In the genomic region with DNA sequence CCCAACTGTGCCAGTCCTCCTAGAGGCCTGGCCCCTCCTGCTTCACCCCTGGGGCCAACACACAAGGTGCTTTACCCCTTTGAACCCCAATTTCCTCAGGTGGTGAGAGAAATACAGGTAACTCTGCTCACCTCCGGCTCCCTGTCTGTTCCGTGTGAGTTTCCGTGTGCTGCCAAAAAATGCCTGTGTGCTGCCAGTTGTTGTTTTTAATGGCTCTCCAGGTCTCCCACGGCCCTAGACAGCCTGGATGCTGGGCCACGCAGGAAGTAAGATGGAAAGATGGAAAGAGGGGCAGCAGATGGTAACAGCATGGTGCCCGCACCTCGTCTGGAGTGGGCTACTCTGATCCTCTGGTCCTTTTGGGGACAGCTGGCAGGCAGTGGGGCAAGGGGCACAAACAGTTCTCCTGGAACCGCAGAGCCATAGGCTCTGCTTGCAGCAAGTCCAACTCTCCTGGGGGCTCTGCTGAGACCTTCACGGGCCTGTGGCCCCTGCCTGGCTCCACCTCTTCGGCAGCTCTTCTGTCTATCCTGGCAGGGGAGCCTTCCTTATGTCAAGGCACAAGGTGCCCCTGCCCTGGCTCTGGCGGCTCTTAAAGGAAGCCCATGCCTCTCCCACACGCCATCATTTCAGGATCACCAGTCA, we compare ENCODE assay signal across 22 cellular contexts. TPM values are rescaled to one million over a fixed set of nuclear protein-coding genes. Genes with fewer than 3 reads are reported as not detected.
DNase-seq lines count a peak whose midpoint lies in the region; ATAC-seq, FAIRE-seq and TF ChIP-seq lines count a peak whose summit lies in the region.
"Had no signal": no experiment of that assay in that cellular context is flagged by ENCODE, and none has a peak within 500 bp of the region (broad histone marks: within the 10 kb centered on the region; RNA-seq: fewer than 3 reads in every experiment).

No MANE protein-coding gene starts in this region.

- no peak for ATAC-seq in stimulated activated effector memory CD8-positive, alpha-beta T cell treated with anti-CD3 and anti-CD28 coated beads, Interleukin-12 subunit alpha, Interleukin-12 subunit beta, amount 100 ng/mL, for 72 hours
- ATAC-seq in GM21515 (IDR thresholded peaks at IDR 0.05; ENCODE audit: unreplicated experiment) (no peak), GM18498 (IDR thresholded peaks at IDR 0.05; ENCODE audit: unreplicated experiment) (no peak)
- ATAC-seq: CD8-positive, alpha-beta T cell had no signal

- H3K4me1 Mint-ChIP-seq in stimulated activated effector memory CD8-positive, alpha-beta T cell treated with anti-CD3 and anti-CD28 coated beads, Interleukin-12 subunit alpha, Interleukin-12 subunit beta, amount 100 ng/mL, for 72 hours: no peaks in the 10 kb centered on the region

- H3K27ac ChIP-seq in kidney (ENCODE audit: low read depth in 2 of 2, low read length in 2 of 2): no peak overlapping the region
- H3K27ac ChIP-seq: SK-N-MC had no signal

- no peaks in the 10 kb centered on the region for H3K9me3 ChIP-seq in kidney (ENCODE audit: control insufficient read depth in 1 of 2, low read length in 2 of 2)
- H3K9me3 ChIP-seq: BE2C had no signal

- peaks cover 14% of the 10 kb centered on the region for H3K27me3 ChIP-seq in H7 (ENCODE audit: control insufficient read depth, insufficient read depth, low read length)

- intact Hi-C loops in kidney (cut with DNase I): no loop called here

- no peaks in the 10 kb centered on the region for H3K36me3 Mint-ChIP-seq in stimulated activated effector memory CD8-positive, alpha-beta T cell treated with anti-CD3 and anti-CD28 coated beads, Interleukin-12 subunit alpha, Interleukin-12 subunit beta, amount 100 ng/mL, for 72 hours
- H3K36me3 Mint-ChIP-seq: CD8-positive, alpha-beta T cell had no signal

- no peaks in the 10 kb centered on the region for H3K9me3 Mint-ChIP-seq in stimulated activated effector memory CD8-positive, alpha-beta T cell treated with anti-CD3 and anti-CD28 coated beads, Interleukin-12 subunit alpha, Interleukin-12 subunit beta, amount 100 ng/mL, for 72 hours
- H3K9me3 Mint-ChIP-seq: CD8-positive, alpha-beta T cell; HFFc6 had no signal

- DNase-seq in DMS 273 (lab: John Stamatoyannopoulos, UW; ENCODE audit: unreplicated experiment) (peak; percentile 67), NCI-H69 (lab: John Stamatoyannopoulos, UW) (peak; percentile 73), kidney (peak; percentile 38), H7 (no peak)
- no peak for DNase-seq in stimulated activated effector memory CD8-positive, alpha-beta T cell treated with anti-CD3 and anti-CD28 coated beads, Interleukin-12 subunit alpha, Interleukin-12 subunit beta, amount 100 ng/mL, for 72 hours (ENCODE audit: low spot score in 2 of 2)
- DNase-seq: BE2C; CD8-positive, alpha-beta T cell; DMS79; HFFc6; KG1; MV-4-11; NCI-H1694 treated with DMSO at 0.1 percent for 48 hours; NCI-H2107; NCI-H748 treated with DMSO at 0.1 percent for 48 hours; NK-92 treated with Interleukin-12 subunit alpha and Interleukin-12 subunit beta, amount 100 ng/mL, for 24 hours; SHP77 had no signal

- peak overlapping the region; percentile 40 for H3K27ac Mint-ChIP-seq in stimulated activated effector memory CD8-positive, alpha-beta T cell treated with anti-CD3 and anti-CD28 coated beads, Interleukin-12 subunit alpha, Interleukin-12 subunit beta, amount 100 ng/mL, for 72 hours
- H3K27ac Mint-ChIP-seq: CD8-positive, alpha-beta T cell; HFFc6 had no signal

- no peak for FAIRE-seq in kidney (lab: Jason Lieb, UNC)
- FAIRE-seq: GM12892, H54, RCC 7860 had no signal

- no peaks in the 10 kb centered on the region for H3K36me3 ChIP-seq in kidney (ENCODE audit: control insufficient read depth in 1 of 2, insufficient read depth in 2 of 2, low read length in 2 of 2)
- H3K36me3 ChIP-seq in H7 (replicated peaks; ENCODE audit: control insufficient read depth, insufficient read depth, low read length): no peaks in the 10 kb centered on the region
- H3K36me3 ChIP-seq: BE2C had no signal

- H3K9ac ChIP-seq in kidney (ENCODE audit: low read length in 2 of 2): no peak overlapping the region

- no peak for TF ChIP-seq CTCF in kidney (IDR thresholded peaks at IDR 0.05; ENCODE audit: borderline replicate concordance, extremely low read depth, insufficient read depth)

- H3K4me3 Mint-ChIP-seq in stimulated activated effector memory CD8-positive, alpha-beta T cell treated with anti-CD3 and anti-CD28 coated beads, Interleukin-12 subunit alpha, Interleukin-12 subunit beta, amount 100 ng/mL, for 72 hours: no peak overlapping the region
- H3K4me3 Mint-ChIP-seq: CD8-positive, alpha-beta T cell; HFFc6 had no signal

- H3K4me1 ChIP-seq in kidney (ENCODE audit: control insufficient read depth in 1 of 2, insufficient read depth in 1 of 2, low read depth in 1 of 2, low read length in 2 of 2): no peaks in the 10 kb centered on the region
- H3K4me1 ChIP-seq: BE2C had no signal

- H3K4me3 ChIP-seq in kidney (ENCODE audit: low read length in 2 of 2) (no peak overlapping the region), H7 (ENCODE audit: insufficient read depth, low read depth, low read length) (no peak overlapping the region)
- H3K4me3 ChIP-seq: SK-N-MC had no signal

RNA-seq across cellular contexts. Expression of a gene that starts 4.3 kb away (rescaled TPM):
- 0.94 TPM for total RNA-seq in kidney
- 0.90 TPM for polyA plus RNA-seq in kidney (ENCODE audit: insufficient read depth, low read depth, low replicate concordance)
- total RNA-seq in H7 (2014; rRNA removed; shearing (Covaris generic)): 15.3 and 15.6 TPM in 2 replicates

Comparison
In these comparisons a context has a peak if more than half of its experiments do, and no peak if none do; other contexts are left out.
1. DNase-seq: peak in DMS 273 (single experiment), NCI-H69 (single experiment) and kidney (single experiment); none in stimulated activated effector memory CD8-positive, alpha-beta T cell treated with anti-CD3 and anti-CD28 coated beads, Interleukin-12 subunit alpha, Interleukin-12 subunit beta, amount 100 ng/mL, for 72 hours (0 of 2) and H7 (single experiment).